In genomic region chr4:157977086-157977485, GRCh38 we compare ENCODE assay signal across 25 cellular contexts.
A peak's percentile ranks its signal among the peaks of the same experiment; 100 is the strongest.
DNase-seq lines count a peak whose midpoint lies in the region; ATAC-seq, FAIRE-seq and TF ChIP-seq lines count a peak whose summit lies in the region.
"Had no signal": no experiment of that assay in that cellular context is flagged by ENCODE, and none has a peak within 500 bp of the region (broad histone marks: within the 10 kb centered on the region; RNA-seq: fewer than 3 reads in every experiment).

No MANE protein-coding gene starts in this region.

- H3K9ac ChIP-seq in endothelial cell of umbilical vein (replicated peaks; ENCODE audit: extremely low read depth, insufficient read depth, low read length) = peak overlapping the region; percentile 34
- H3K9ac ChIP-seq: BLaER1 had no signal

- peaks cover 2% of the 10 kb centered on the region for H3K27me3 Mint-ChIP-seq in HFFc6 (ENCODE audit: insufficient read depth)

- H3K27ac Mint-ChIP-seq in HFFc6 = no peak overlapping the region
- H3K27ac Mint-ChIP-seq: CD4-positive, alpha-beta memory T cell had no signal

- H2AFZ ChIP-seq in endothelial cell of umbilical vein (ENCODE audit: low read depth, low read length) = peak overlapping the region; percentile 28

- intact Hi-C loops in endothelial cell of umbilical vein (cut with micrococcal nuclease) = loop anchor here (5.0 to 10.0 kb wide), 4 partner anchors 662 to 930 kb away; no protein-coding TSS in a partner anchor

- H3K4me3 ChIP-seq in endothelial cell of umbilical vein (replicated peaks in 1 of 3; ENCODE audit: insufficient read depth in 1 of 3, low read depth in 1 of 3, low read length in 3 of 3) = peak overlapping the region in 1 of 3 experiments; percentile 11
- H3K4me3 ChIP-seq: BLaER1, SJCRH30 had no signal

- no peaks in the 10 kb centered on the region for H3K9me3 Mint-ChIP-seq in HFFc6
- H3K9me3 Mint-ChIP-seq: CD4-positive, alpha-beta memory T cell had no signal

- POLR2A ChIA-PET in endothelial cell of umbilical vein (lab: Charles Lee) = no interaction called here

- H3K9me1 ChIP-seq in endothelial cell of umbilical vein (replicated peaks; ENCODE audit: control insufficient read depth, extremely low read depth, insufficient read depth, low read length) = no peaks in the 10 kb centered on the region

- H3K9me3 ChIP-seq in endothelial cell of umbilical vein (replicated peaks; ENCODE audit: control insufficient read depth, insufficient read depth, low read length) = no peaks in the 10 kb centered on the region
- H3K9me3 ChIP-seq: BLaER1, Caco-2, SJCRH30 had no signal

- ATAC-seq in GM21737 (IDR thresholded peaks at IDR 0.05; ENCODE audit: unreplicated experiment) = no peak

- no peaks in the 10 kb centered on the region for H4K20me1 ChIP-seq in endothelial cell of umbilical vein (replicated peaks; ENCODE audit: control insufficient read depth, extremely low read depth, insufficient read depth, low read length)
- H4K20me1 ChIP-seq: BLaER1 had no signal

- no peak for TF ChIP-seq CTCF in VCaP (conservative IDR thresholded peaks at IDR 0.05)
- no peak for TF ChIP-seq CTCF in endothelial cell of umbilical vein (IDR thresholded peaks at IDR 0.05; ENCODE audit: extremely low read depth in 1 of 2, insufficient read depth in 1 of 2, low read depth in 1 of 2, low read length in 2 of 2)
- no peak for TF ChIP-seq CTCF in HFFc6 (IDR thresholded peaks at IDR 0.05)

- no peaks in the 10 kb centered on the region for H3K79me2 ChIP-seq in endothelial cell of umbilical vein (ENCODE audit: control insufficient read depth, insufficient read depth, low read length)

- peaks cover 8% of the 10 kb centered on the region for H3K4me1 Mint-ChIP-seq in HFFc6 (ENCODE audit: low read depth)

- peaks cover 16% of the 10 kb centered on the region for H3K4me1 ChIP-seq in endothelial cell of umbilical vein (ENCODE audit: control insufficient read depth, extremely low read depth, insufficient read depth, low read length)
- H3K4me1 ChIP-seq: Caco-2, SJCRH30 had no signal

- no peak for TF ChIP-seq POLR2A in endothelial cell of umbilical vein (IDR thresholded peaks at IDR 0.05; ENCODE audit: low read depth, low read length)

- BruUV-seq in endothelial cell of umbilical vein (replicated peaks; lab: Mats Ljungman, UMichigan) = no TSS peak

- no peaks in the 10 kb centered on the region for H3K27me3 ChIP-seq in endothelial cell of umbilical vein (ENCODE audit: control insufficient read depth in 2 of 2, insufficient read depth in 2 of 2, low read length in 2 of 2)
- H3K27me3 ChIP-seq: BLaER1, SJCRH30 had no signal

- FAIRE-seq in endothelial cell of umbilical vein (lab: Jason Lieb, UNC) (no peak), islet of Langerhans (lab: Jason Lieb, UNC) (peak; percentile 36)
- FAIRE-seq: GM12891, HTR-8/SVneo, RCC 7860 had no signal

- peak overlapping the region; percentile 88 for H3K4me2 ChIP-seq in endothelial cell of umbilical vein (ENCODE audit: insufficient read depth, low read length)
- H3K4me2 ChIP-seq: BLaER1 had no signal

- dilution Hi-C loops in endothelial cell of umbilical vein (cut with MboI; ENCODE audit: extremely low pct_ligation_motif_present, low sequenced_read_pairs) = no loop called here

- H3K4me3 Mint-ChIP-seq in HFFc6 = no peak overlapping the region
- H3K4me3 Mint-ChIP-seq: CD4-positive, alpha-beta memory T cell had no signal

- H3K36me3 Mint-ChIP-seq in HFFc6 (ENCODE audit: low read depth) = no peaks in the 10 kb centered on the region
- H3K36me3 Mint-ChIP-seq: CD4-positive, alpha-beta memory T cell had no signal

- H3K27ac ChIP-seq in VCaP (peak overlapping the region; percentile 54; the same call in 1 of the 2 replicates), endothelial cell of umbilical vein (ENCODE audit: insufficient read depth, low read depth, low read length) (peak overlapping the region; percentile 22)
- H3K27ac ChIP-seq: BLaER1, SJCRH30 had no signal

- DNase-seq in endothelial cell of umbilical vein (ENCODE audit: low read depth, low spot score) (peak; percentile 42), HFFc6 (no peak), NCI-H524 (lab: John Stamatoyannopoulos, UW) (no peak), islet precursor cell (no peak)
- DNase-seq: Caco-2; CD4-positive, alpha-beta memory T cell; DND-41; GOT3; HCEC 1CT; KG1; NCI-H1092 treated with DMSO at 0.1 percent for 48 hours; NCI-H146; NCI-H2029; NCI-H345; NCI-H524 treated with DMSO at 0.1 percent for 48 hours; NCI-H82; OCI-M1; SJCRH30 had no signal

- no peaks in the 10 kb centered on the region for H3K36me3 ChIP-seq in endothelial cell of umbilical vein (ENCODE audit: control insufficient read depth in 2 of 2, extremely low read depth in 1 of 2, insufficient read depth in 2 of 2, low read length in 2 of 2)
- H3K36me3 ChIP-seq: BLaER1, SJCRH30 had no signal

- CTCF ChIA-PET in endothelial cell of umbilical vein (lab: Charles Lee) = interaction anchor here (0.7 to 4.9 kb wide), 8 partner anchors 12 to 1502 kb away, joined by 3 to 36 read pairs (median 5); no protein-coding TSS in a partner anchor

TF ChIP-seq in endothelial cell of umbilical vein, 7 proteins besides CTCF, POLR2A, EP300 and RAD21:
- TF ChIP-seq EZH2 (IDR thresholded peaks at IDR 0.05; ENCODE audit: borderline replicate concordance, low read depth, low read length, severe bottlenecking) (no peak), JUN (IDR thresholded peaks at IDR 0.05; ENCODE audit: borderline replicate concordance, insufficient read depth, insufficient read length, low read depth) (no peak), FOS (IDR thresholded peaks at IDR 0.05; ENCODE audit: borderline replicate concordance, insufficient read depth, low read length) (no peak), POLR2AphosphoS5 (IDR thresholded peaks at IDR 0.05; ENCODE audit: insufficient read depth, low read depth, low read length) (no peak), MYC (IDR thresholded peaks at IDR 0.05; ENCODE audit: low read depth, low read length) (no peak), GATA2 (IDR thresholded peaks at IDR 0.05; ENCODE audit: insufficient read depth, insufficient read length, low read depth, low read length) (no peak)
- TF ChIP-seq, protein P1, sequence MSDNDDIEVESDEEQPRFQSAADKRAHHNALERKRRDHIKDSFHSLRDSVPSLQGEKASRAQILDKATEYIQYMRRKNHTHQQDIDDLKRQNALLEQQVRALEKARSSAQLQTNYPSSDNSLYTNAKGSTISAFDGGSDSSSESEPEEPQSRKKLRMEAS (IDR thresholded peaks at IDR 0.05; ENCODE audit: insufficient read depth, insufficient read length) = no peak
